In the genomic region with DNA sequence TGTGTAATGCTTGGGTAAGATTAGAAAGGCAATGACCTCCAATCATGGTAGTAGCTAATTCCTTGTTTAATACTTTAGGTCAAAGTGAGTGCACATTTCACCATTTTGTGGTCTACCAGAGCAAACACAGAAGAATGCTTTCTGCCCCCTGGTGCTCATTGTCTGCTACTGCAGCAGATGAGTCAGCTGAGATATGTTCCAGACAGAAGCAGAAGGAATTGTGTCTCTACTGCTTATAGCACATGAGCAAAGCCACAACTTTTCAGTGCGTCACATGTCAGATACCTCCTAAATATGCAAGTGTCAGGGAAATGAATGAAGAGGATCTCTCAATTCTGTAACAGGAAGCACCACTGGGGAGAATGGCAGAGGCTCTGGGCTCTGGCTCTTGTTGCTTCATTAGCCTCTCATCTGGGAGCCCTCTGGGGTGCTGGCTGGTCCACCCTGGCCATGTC, we compare ENCODE assay signal across 8 cellular contexts.
DNase-seq lines count a peak whose midpoint lies in the region; ATAC-seq, FAIRE-seq and TF ChIP-seq lines count a peak whose summit lies in the region.

No MANE protein-coding gene starts in this region.

- TF ChIP-seq CTCF in KMS-11 (conservative IDR thresholded peaks at IDR 0.05; ENCODE audit: low read depth, low read length) (peak; percentile 96), osteocyte (IDR thresholded peaks at IDR 0.05) (peak; percentile 87), thoracic aorta (IDR thresholded peaks at IDR 0.05) (peak; percentile 90)

- peak overlapping the region; percentile 14; the same call in 1 of the 2 replicates for H3K4me2 ChIP-seq in KMS-11

- no peak overlapping the region for H3K9ac ChIP-seq in KMS-11

- H3K36me3 ChIP-seq in KMS-11 (ENCODE audit: insufficient read depth) = no peaks in the 10 kb centered on the region
- no peaks in the 10 kb centered on the region for H3K36me3 ChIP-seq in thoracic aorta

- no peaks in the 10 kb centered on the region for H4K20me1 ChIP-seq in KMS-11 (ENCODE audit: insufficient read depth)

- peaks cover 65% of the 10 kb centered on the region for H3K4me1 Mint-ChIP-seq in osteocyte (ENCODE audit: unreplicated experiment)

- no peak overlapping the region for H3K4me3 Mint-ChIP-seq in osteocyte (ENCODE audit: unreplicated experiment)

- H3K4me3 ChIP-seq in KMS-11 (IDR thresholded peaks at IDR 0.05; ENCODE audit: insufficient read depth, low read depth, low read length) (no peak overlapping the region), thoracic aorta (no peak overlapping the region)

- no peaks in the 10 kb centered on the region for H3K9me3 Mint-ChIP-seq in osteocyte (ENCODE audit: unreplicated experiment)

- peak overlapping the region; percentile 62 for H3K27ac Mint-ChIP-seq in osteocyte (ENCODE audit: unreplicated experiment)

- DNase-seq in DMS153 (lab: John Stamatoyannopoulos, UW) = peak; percentile 15
- peak; percentile 59 for DNase-seq in SIG-M5 (lab: John Stamatoyannopoulos, UW)
- peak; percentile 90 for DNase-seq in activated effector memory CD4-positive, alpha-beta T cell treated with anti-CD3 and anti-CD28 coated beads, Interleukin-2, amount 50 U/mL, for 16 hours
- peak; percentile 50 to 51 for DNase-seq in frontal cortex (ENCODE audit: low spot score in 2 of 2)
- DNase-seq in osteocyte (ENCODE audit: extremely low spot score, unreplicated experiment) = peak; percentile 87
- DNase-seq in thoracic aorta (ENCODE audit: low spot score) = peak; percentile 41

- H2AFZ ChIP-seq in KMS-11 (ENCODE audit: low read depth) = peak overlapping the region; percentile 27; the same call in 1 of the 2 replicates

- peak; percentile 50 for FAIRE-seq in frontal cortex (lab: Jason Lieb, UNC)

- peaks cover 50% of the 10 kb centered on the region for H3K4me1 ChIP-seq in KMS-11 (ENCODE audit: low read depth, poor library complexity, severe bottlenecking)
- H3K4me1 ChIP-seq in thoracic aorta (ENCODE audit: control insufficient read depth in 1 of 2, low read depth in 2 of 2) = no peaks in the 10 kb centered on the region

- no peaks in the 10 kb centered on the region for H3K9me3 ChIP-seq in thoracic aorta

- no peaks in the 10 kb centered on the region for H3K27me3 Mint-ChIP-seq in osteocyte (ENCODE audit: unreplicated experiment)

- H3K27me3 ChIP-seq in KMS-11 (ENCODE audit: insufficient read depth, low read depth) = no peaks in the 10 kb centered on the region
- H3K27me3 ChIP-seq in thoracic aorta (replicated peaks; ENCODE audit: insufficient read depth) = no peaks in the 10 kb centered on the region

- no peaks in the 10 kb centered on the region for H3K79me2 ChIP-seq in KMS-11 (ENCODE audit: insufficient read depth, low read depth)

- ATAC-seq in GM21619 (IDR thresholded peaks at IDR 0.05; ENCODE audit: unreplicated experiment) = peak; percentile 70
- ATAC-seq in thoracic aorta (ENCODE audit: insufficient number of reproducible peaks, low FRiP score, low read depth) = peak; percentile 54

- no peak overlapping the region for H3K27ac ChIP-seq in KMS-11
- no peak overlapping the region for H3K27ac ChIP-seq in thoracic aorta

- H3K36me3 Mint-ChIP-seq in osteocyte (ENCODE audit: unreplicated experiment) = no peaks in the 10 kb centered on the region

Comparison
In these comparisons a context has a peak if more than half of its experiments do, and no peak if none do; other contexts are left out.
1. DNase-seq: peak in every context shown above with its lines; median percentile 90 in activated effector memory CD4-positive, alpha-beta T cell treated with anti-CD3 and anti-CD28 coated beads, Interleukin-2, amount 50 U/mL, for 16 hours; 87 in osteocyte; 59 in SIG-M5; 50 in frontal cortex; 41 in thoracic aorta; 15 in DMS153.